17 cellular contexts compared by ENCODE assay signal in genomic region chr13:112713517-112714253, GRCh38. TPM values are rescaled to one million over a fixed set of nuclear protein-coding genes. Genes with fewer than 3 reads are reported as not detected.
A peak's percentile ranks its signal among the peaks of the same experiment; 100 is the strongest.
DNase-seq lines count a peak whose midpoint lies in the region; TF ChIP-seq lines count a peak whose summit lies in the region.
"Had no signal": no experiment of that assay in that cellular context is flagged by ENCODE, and none has a peak within 500 bp of the region (broad histone marks: within the 10 kb centered on the region; RNA-seq: fewer than 3 reads in every experiment).

No MANE protein-coding gene starts in this region.

- H3K4me3 ChIP-seq in mesenchymal stem cell (ENCODE audit: insufficient read depth in 1 of 2, low read depth in 1 of 2, low read length in 2 of 2): no peak overlapping the region
- H3K4me3 ChIP-seq: thoracic aorta had no signal

- no peak overlapping the region for H2AFZ ChIP-seq in mesenchymal stem cell (ENCODE audit: low read depth, low read length)

- peaks cover 52% of the 10 kb centered on the region for H3K4me1 Mint-ChIP-seq in type B pancreatic cell (ENCODE audit: unreplicated experiment)

- peaks cover 0 to 8% of the 10 kb centered on the region in 2 experiments for H3K36me3 ChIP-seq in mesenchymal stem cell (ENCODE audit: control insufficient read depth in 1 of 2, insufficient read depth in 2 of 2, low read depth in 1 of 2, low read length in 2 of 2)
- H3K36me3 ChIP-seq: BE2C, thoracic aorta had no signal

- H2BK5ac ChIP-seq in mesenchymal stem cell (ENCODE audit: low read depth, low read length, poor library complexity, severe bottlenecking): no peak overlapping the region

- no peaks in the 10 kb centered on the region for H3K9me3 ChIP-seq in mesenchymal stem cell (ENCODE audit: control insufficient read depth, low read length)
- H3K9me3 ChIP-seq: BE2C, thoracic aorta had no signal

- no peak overlapping the region for H3K27ac ChIP-seq in mesenchymal stem cell (ENCODE audit: low read length, poor library complexity, severe bottlenecking)
- no peak overlapping the region for H3K27ac ChIP-seq in RWPE1
- H3K27ac ChIP-seq: 22Rv1 had no signal

- H3K9ac ChIP-seq in mesenchymal stem cell (ENCODE audit: low read length): no peak overlapping the region

- H2BK12ac ChIP-seq in mesenchymal stem cell (ENCODE audit: low read length in 2 of 2): peak overlapping the region in 1 of 2 experiments; percentile 87

- CTCF ChIA-PET in RWPE1 (lab: Yijun Ruan, JAX): no interaction called here

- no peak for TF ChIP-seq POLR2A in erythroblast (IDR thresholded peaks at IDR 0.05; ENCODE audit: low read length)

- H3K9me3 Mint-ChIP-seq in type B pancreatic cell: peaks cover 7% of the 10 kb centered on the region
- H3K9me3 Mint-ChIP-seq: activated T-cell treated with anti-CD3 and anti-CD28 coated beads, Interleukin-2, amount 50 U/mL, for 24 hours had no signal

- H3K18ac ChIP-seq in mesenchymal stem cell (ENCODE audit: low read depth in 1 of 2, low read length in 2 of 2): peak overlapping the region in 1 of 2 experiments; percentile 26

- peak overlapping the region; percentile 43 for H2BK120ac ChIP-seq in mesenchymal stem cell (ENCODE audit: low read depth, low read length)

- H3K4me2 ChIP-seq in mesenchymal stem cell (ENCODE audit: low read length, poor library complexity, severe bottlenecking): no peak overlapping the region

- peak overlapping the region; percentile 27 for H4K91ac ChIP-seq in mesenchymal stem cell (ENCODE audit: low read length)

- peaks cover 48% of the 10 kb centered on the region for H3K79me1 ChIP-seq in mesenchymal stem cell (replicated peaks; ENCODE audit: low read length, poor library complexity, severe bottlenecking)

- 79% methylated on average over 13 of the region's 16 CpGs for WGBS in mesenchymal stem cell

- H3K4ac ChIP-seq in mesenchymal stem cell (ENCODE audit: low read depth in 1 of 2, low read length in 2 of 2): no peak overlapping the region

- TF ChIP-seq CTCF in type B pancreatic cell (conservative IDR thresholded peaks at IDR 0.05) (no peak), RWPE1 (conservative IDR thresholded peaks at IDR 0.05; ENCODE audit: low read depth) (no peak)

- no peak overlapping the region for H3K23ac ChIP-seq in mesenchymal stem cell (ENCODE audit: low read length in 2 of 2)

- no peak overlapping the region for H4K8ac ChIP-seq in mesenchymal stem cell (ENCODE audit: low read length)

- peak; percentile 19 for DNase-seq in activated effector memory CD4-positive, alpha-beta T cell treated with anti-CD3 and anti-CD28 coated beads, Interleukin-2, amount 50 U/mL, for 16 hours
- no peak for DNase-seq in activated effector memory CD4-positive, alpha-beta T cell treated with Interleukin-2 at 50 U/mL for 16 hours
- DNase-seq in erythroblast (lab: John Stamatoyannopoulos, UW): peak; percentile 63 to 78
- DNase-seq in mesenchymal stem cell: no peak
- DNase-seq in type B pancreatic cell (ENCODE audit: extremely low spot score, unreplicated experiment): no peak
- DNase-seq in superior temporal gyrus (ENCODE audit: extremely low spot score): no peak
- DNase-seq in RWPE1 (ENCODE audit: low spot score): no peak
- no peak for DNase-seq in nucleus accumbens (lab: John Stamatoyannopoulos, UW)
- DNase-seq: activated CD4-positive, alpha-beta T cell treated with anti-CD3 and anti-CD28 coated beads, Interleukin-2, amount 50 U/mL, for 48 hours; activated T-cell treated with anti-CD3 and anti-CD28 coated beads, Interleukin-2, amount 50 U/mL, for 24 hours; BE2C; GF-D8; NCI-H1694 treated with DMSO at 0.1 percent for 48 hours; nephron progenitor cell; retina had no signal

- no peaks in the 10 kb centered on the region for H3K27me3 Mint-ChIP-seq in type B pancreatic cell
- H3K27me3 Mint-ChIP-seq: activated T-cell treated with anti-CD3 and anti-CD28 coated beads, Interleukin-2, amount 50 U/mL, for 24 hours had no signal

- peaks cover 16% of the 10 kb centered on the region for H3K4me1 ChIP-seq in mesenchymal stem cell (ENCODE audit: control insufficient read depth, insufficient read depth, low read depth, low read length)

- no peak overlapping the region for H2BK15ac ChIP-seq in mesenchymal stem cell (ENCODE audit: low read depth, poor library complexity, severe bottlenecking)

- no peak overlapping the region for H3K14ac ChIP-seq in mesenchymal stem cell (ENCODE audit: low read length in 2 of 2)

- no peak overlapping the region for H2AK5ac ChIP-seq in mesenchymal stem cell (ENCODE audit: low read length, severe bottlenecking)

- no peaks in the 10 kb centered on the region for H3K27me3 ChIP-seq in mesenchymal stem cell (ENCODE audit: control insufficient read depth in 1 of 2, insufficient read depth in 1 of 2, low read length in 2 of 2)
- H3K27me3 ChIP-seq: BE2C had no signal

- POLR2A ChIA-PET in RWPE1 (lab: Yijun Ruan, JAX; ENCODE audit: low non-redundant PET): no interaction called here

- H3K4me3 Mint-ChIP-seq in type B pancreatic cell: no peak overlapping the region
- H3K4me3 Mint-ChIP-seq: activated T-cell treated with anti-CD3 and anti-CD28 coated beads, Interleukin-2, amount 50 U/mL, for 24 hours; nephron progenitor cell had no signal

- H3K36me3 Mint-ChIP-seq in type B pancreatic cell: peaks cover 12% of the 10 kb centered on the region

- peak overlapping the region; percentile 79 for H3K27ac Mint-ChIP-seq in type B pancreatic cell

RNA-seq across cellular contexts. Expression of gene ATP11A, which starts 23.8 kb away (rescaled TPM):
- polyA plus RNA-seq in mesenchymal stem cell (2013, experiment 1 of 2): 8.0 TPM
- polyA plus RNA-seq in mesenchymal stem cell (2013, experiment 2 of 2): 8.2 TPM
- total RNA-seq in type B pancreatic cell (ENCODE audit: low replicate concordance): 70.9 and 97.6 TPM in 2 replicates

Comparison
In these comparisons a context has a peak if more than half of its experiments do, and no peak if none do; other contexts are left out.
1. DNase-seq: peak in activated effector memory CD4-positive, alpha-beta T cell treated with anti-CD3 and anti-CD28 coated beads, Interleukin-2, amount 50 U/mL, for 16 hours (single experiment) and erythroblast (2 of 2); none in activated effector memory CD4-positive, alpha-beta T cell treated with Interleukin-2 at 50 U/mL for 16 hours (single experiment), mesenchymal stem cell (single experiment), type B pancreatic cell (single experiment), superior temporal gyrus (single experiment), RWPE1 (single experiment) and nucleus accumbens (0 of 56).